Comparison of ENCODE assay signal across 24 cellular contexts in the genomic region with DNA sequence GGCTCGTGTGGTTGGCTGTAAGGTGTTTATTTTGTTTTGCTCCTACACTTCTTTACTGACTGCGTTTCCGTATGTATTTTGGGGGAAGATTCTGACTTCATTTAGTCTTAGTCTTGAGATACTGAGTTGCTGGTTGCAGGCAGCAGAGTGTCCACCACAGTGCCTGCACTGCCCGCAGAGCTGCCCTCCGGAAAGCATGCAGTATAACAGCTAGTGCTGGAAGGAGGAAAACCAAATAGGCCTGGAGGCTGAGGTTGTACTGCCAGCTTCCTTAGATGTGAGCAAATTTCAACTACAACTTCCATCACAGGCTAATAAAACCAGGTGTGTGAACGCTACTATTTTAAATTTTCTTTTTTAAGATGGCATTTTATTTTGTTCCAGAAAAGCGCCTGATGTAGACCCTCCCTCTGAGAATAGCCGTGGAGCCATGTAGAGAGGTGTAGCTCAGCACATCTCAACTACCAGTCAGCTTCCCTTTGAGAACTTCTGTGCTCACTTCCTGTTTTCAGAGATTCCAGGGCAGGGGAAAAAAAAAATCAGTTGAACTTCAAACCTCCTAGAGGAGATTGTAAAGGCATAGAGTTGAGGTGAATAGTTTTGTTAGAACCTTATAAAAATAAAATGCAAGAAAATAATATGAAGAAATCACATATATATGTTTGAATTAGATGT. TPM values are rescaled to one million over a fixed set of nuclear protein-coding genes. Genes with fewer than 3 reads are reported as not detected.
DNase-seq lines count a peak whose midpoint lies in the region; TF ChIP-seq lines count a peak whose summit lies in the region.
"Had no signal": no experiment of that assay in that cellular context is flagged by ENCODE, and none has a peak within 500 bp of the region (broad histone marks: within the 10 kb centered on the region; RNA-seq: fewer than 3 reads in every experiment).

No MANE protein-coding gene starts in this region.

- BruUV-seq in Calu3 (replicated peaks; lab: Mats Ljungman, UMichigan) = no TSS peak

- H3K9me3 Mint-ChIP-seq in Calu3 (ENCODE audit: low read depth, unreplicated experiment) (no peaks in the 10 kb centered on the region), endothelial cell (ENCODE audit: unreplicated experiment) (no peaks in the 10 kb centered on the region)
- H3K9me3 Mint-ChIP-seq: activated naive CD4-positive, alpha-beta T cell treated with anti-CD3 and anti-CD28 coated beads for 36 hours; naive thymus-derived CD8-positive, alpha-beta T cell; stimulated activated naive CD8-positive, alpha-beta T cell treated with anti-CD3 and anti-CD28 coated beads, Interleukin-15, amount 100 ng/mL, for 72 hours had no signal

- intact Hi-C loops in Calu3 (cut with micrococcal nuclease; ENCODE audit: unreplicated experiment) = no loop called here

- peak overlapping the region; percentile 64 for H3K27ac ChIP-seq in neural cell (ENCODE audit: low read length)
- H3K27ac ChIP-seq: C4-2B, parathyroid adenoma, SJCRH30, tibial artery had no signal

- H3K4me1 Mint-ChIP-seq in Calu3 (ENCODE audit: low read depth, unreplicated experiment) (peaks cover 47% of the 10 kb centered on the region), endothelial cell (ENCODE audit: unreplicated experiment) (peaks cover 11% of the 10 kb centered on the region)

- no peaks in the 10 kb centered on the region for H4K20me1 ChIP-seq in neural cell (ENCODE audit: insufficient read depth)

- H3F3A ChIP-seq in neural cell (ENCODE audit: insufficient read depth, low read length, poor library complexity, severe bottlenecking) = peaks cover 9% of the 10 kb centered on the region

- H3K9me3 ChIP-seq in neural cell (ENCODE audit: low read length) = no peaks in the 10 kb centered on the region
- no peaks in the 10 kb centered on the region for H3K9me3 ChIP-seq in BE2C
- H3K9me3 ChIP-seq: SJCRH30, tibial artery had no signal

- H3K4me2 ChIP-seq in neural cell (ENCODE audit: low read length) = no peak overlapping the region

- TF ChIP-seq EP300 in neural cell (conservative IDR thresholded peaks at IDR 0.05; ENCODE audit: poor library complexity, severe bottlenecking) = no peak

- H3K27me3 Mint-ChIP-seq in Calu3 (ENCODE audit: unreplicated experiment) = no peaks in the 10 kb centered on the region
- no peaks in the 10 kb centered on the region for H3K27me3 Mint-ChIP-seq in endothelial cell (ENCODE audit: unreplicated experiment)
- H3K27me3 Mint-ChIP-seq: naive thymus-derived CD8-positive, alpha-beta T cell; stimulated activated naive CD8-positive, alpha-beta T cell treated with anti-CD3 and anti-CD28 coated beads, Interleukin-15, amount 100 ng/mL, for 72 hours had no signal

- in situ Hi-C loops in KBM-7 (cut with MboI; ENCODE audit: low pct_unique_long_range_greater_than_20kb, low sequenced_read_pairs) = no loop called here

- H3K9me2 ChIP-seq in neural cell (ENCODE audit: insufficient read depth, low read length) = no peaks in the 10 kb centered on the region

- H3K27ac Mint-ChIP-seq in Calu3 (ENCODE audit: unreplicated experiment) (peak overlapping the region; percentile 50), endothelial cell (ENCODE audit: unreplicated experiment) (peak overlapping the region; percentile 79)
- H3K27ac Mint-ChIP-seq: activated naive CD4-positive, alpha-beta T cell treated with anti-CD3 and anti-CD28 coated beads for 36 hours; stimulated activated naive CD8-positive, alpha-beta T cell treated with anti-CD3 and anti-CD28 coated beads, Interleukin-15, amount 100 ng/mL, for 72 hours had no signal

- CTCF ChIA-PET in Calu3 (lab: Charles Lee) = interaction anchor here (0.8 to 2.3 kb wide), 3 partner anchors 10 to 414 kb away, joined by 3 to 9 read pairs (median 3); no protein-coding TSS in a partner anchor

- H3K9ac ChIP-seq in neural cell (ENCODE audit: low read length) = no peak overlapping the region
- H3K9ac ChIP-seq: parathyroid adenoma had no signal

- H3K36me3 ChIP-seq in neural cell (ENCODE audit: insufficient read depth, low read length) (peaks cover 10% of the 10 kb centered on the region), BE2C (no peaks in the 10 kb centered on the region)

- TF ChIP-seq CTCF in Calu3 (IDR thresholded peaks at IDR 0.05; ENCODE audit: unreplicated experiment) (no peak), endothelial cell (IDR thresholded peaks at IDR 0.05; ENCODE audit: unreplicated experiment) (no peak), neural cell (IDR thresholded peaks at IDR 0.05; ENCODE audit: poor library complexity, severe bottlenecking) (no peak), BE2C (IDR thresholded peaks at IDR 0.05; ENCODE audit: low read depth, low read length) (no peak)

- TF ChIP-seq RAD21 in neural cell (conservative IDR thresholded peaks at IDR 0.05) = no peak

- no peak overlapping the region for H2AFZ ChIP-seq in neural cell (ENCODE audit: low read depth, low read length)
- H2AFZ ChIP-seq: parathyroid adenoma had no signal

- H3K4me3 ChIP-seq in neural cell (ENCODE audit: low read length) (no peak overlapping the region), BE2C (ENCODE audit: low read depth, low read length) (no peak overlapping the region)
- H3K4me3 ChIP-seq: SJCRH30, tibial artery had no signal

- no peak overlapping the region for H3K4me3 Mint-ChIP-seq in Calu3 (ENCODE audit: low read depth, unreplicated experiment)
- peak overlapping the region; percentile 24 for H3K4me3 Mint-ChIP-seq in endothelial cell (ENCODE audit: unreplicated experiment)
- H3K4me3 Mint-ChIP-seq: activated naive CD4-positive, alpha-beta T cell treated with anti-CD3 and anti-CD28 coated beads for 36 hours; naive thymus-derived CD8-positive, alpha-beta T cell; stimulated activated naive CD8-positive, alpha-beta T cell treated with anti-CD3 and anti-CD28 coated beads, Interleukin-15, amount 100 ng/mL, for 72 hours had no signal

- H3K36me3 Mint-ChIP-seq in Calu3 (ENCODE audit: insufficient read depth, unreplicated experiment) (peaks cover 58% of the 10 kb centered on the region), endothelial cell (ENCODE audit: low read depth, unreplicated experiment) (no peaks in the 10 kb centered on the region)

- DNase-seq in Calu3 = no peak
- peak; percentile 27 for DNase-seq in KBM-7
- no peak for DNase-seq in endothelial cell (ENCODE audit: low spot score)
- DNase-seq in NCI-H2196 treated with DMSO at 0.1 percent for 48 hours (lab: John Stamatoyannopoulos, UW; ENCODE audit: unreplicated experiment) = no peak
- DNase-seq in BE2C = no peak
- no peak for DNase-seq in GDM1 (lab: John Stamatoyannopoulos, UW)
- no peak for DNase-seq in germinal center (ENCODE audit: low spot score)
- DNase-seq: activated CD4-positive, alpha-beta T cell treated with anti-CD3 and anti-CD28 coated beads for 48 hours; activated naive CD4-positive, alpha-beta T cell treated with anti-CD3 and anti-CD28 coated beads for 36 hours; amygdala; cortex of kidney; glutamatergic neuron; left cardiac atrium; naive thymus-derived CD8-positive, alpha-beta T cell; NCI-H1048; NCI-H187; NCI-H2227 treated with DMSO at 0.1 percent for 48 hours; NCI-H69; SJCRH30; stimulated activated naive CD8-positive, alpha-beta T cell treated with anti-CD3 and anti-CD28 coated beads, Interleukin-15, amount 100 ng/mL, for 72 hours; tibial artery had no signal

- H3K4me1 ChIP-seq in BE2C = no peaks in the 10 kb centered on the region
- H3K4me1 ChIP-seq: parathyroid adenoma, SJCRH30 had no signal

- H3K79me2 ChIP-seq in neural cell (replicated peaks; ENCODE audit: insufficient read depth, low read length) = peaks cover 4% of the 10 kb centered on the region
- H3K79me2 ChIP-seq: parathyroid adenoma had no signal

- no peaks in the 10 kb centered on the region for H3K27me3 ChIP-seq in neural cell (ENCODE audit: insufficient read depth, low read depth, low read length)
- no peaks in the 10 kb centered on the region for H3K27me3 ChIP-seq in BE2C
- H3K27me3 ChIP-seq: SJCRH30, tibial artery had no signal

TF ChIP-seq in neural cell, 6 proteins besides CTCF, POLR2A, EP300 and RAD21:
- no peak for TF ChIP-seq TAF1 (IDR thresholded peaks at IDR 0.05; ENCODE audit: low read depth)
- TF ChIP-seq, protein P1, sequence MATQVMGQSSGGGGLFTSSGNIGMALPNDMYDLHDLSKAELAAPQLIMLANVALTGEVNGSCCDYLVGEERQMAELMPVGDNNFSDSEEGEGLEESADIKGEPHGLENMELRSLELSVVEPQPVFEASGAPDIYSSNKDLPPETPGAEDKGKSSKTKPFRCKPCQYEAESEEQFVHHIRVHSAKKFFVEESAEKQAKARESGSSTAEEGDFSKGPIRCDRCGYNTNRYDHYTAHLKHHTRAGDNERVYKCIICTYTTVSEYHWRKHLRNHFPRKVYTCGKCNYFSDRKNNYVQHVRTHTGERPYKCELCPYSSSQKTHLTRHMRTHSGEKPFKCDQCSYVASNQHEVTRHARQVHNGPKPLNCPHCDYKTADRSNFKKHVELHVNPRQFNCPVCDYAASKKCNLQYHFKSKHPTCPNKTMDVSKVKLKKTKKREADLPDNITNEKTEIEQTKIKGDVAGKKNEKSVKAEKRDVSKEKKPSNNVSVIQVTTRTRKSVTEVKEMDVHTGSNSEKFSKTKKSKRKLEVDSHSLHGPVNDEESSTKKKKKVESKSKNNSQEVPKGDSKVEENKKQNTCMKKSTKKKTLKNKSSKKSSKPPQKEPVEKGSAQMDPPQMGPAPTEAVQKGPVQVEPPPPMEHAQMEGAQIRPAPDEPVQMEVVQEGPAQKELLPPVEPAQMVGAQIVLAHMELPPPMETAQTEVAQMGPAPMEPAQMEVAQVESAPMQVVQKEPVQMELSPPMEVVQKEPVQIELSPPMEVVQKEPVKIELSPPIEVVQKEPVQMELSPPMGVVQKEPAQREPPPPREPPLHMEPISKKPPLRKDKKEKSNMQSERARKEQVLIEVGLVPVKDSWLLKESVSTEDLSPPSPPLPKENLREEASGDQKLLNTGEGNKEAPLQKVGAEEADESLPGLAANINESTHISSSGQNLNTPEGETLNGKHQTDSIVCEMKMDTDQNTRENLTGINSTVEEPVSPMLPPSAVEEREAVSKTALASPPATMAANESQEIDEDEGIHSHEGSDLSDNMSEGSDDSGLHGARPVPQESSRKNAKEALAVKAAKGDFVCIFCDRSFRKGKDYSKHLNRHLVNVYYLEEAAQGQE (IDR thresholded peaks at IDR 0.05; ENCODE audit: borderline replicate concordance) = no peak
- no peak for TF ChIP-seq POLR2AphosphoS5 (IDR thresholded peaks at IDR 0.05)
- no peak for TF ChIP-seq MXI1 (conservative IDR thresholded peaks at IDR 0.05; ENCODE audit: poor library complexity, severe bottlenecking)
- TF ChIP-seq SMC3 (conservative IDR thresholded peaks at IDR 0.05; ENCODE audit: poor library complexity) = no peak
- TF ChIP-seq EZH2 (IDR thresholded peaks at IDR 0.05; ENCODE audit: borderline replicate concordance, insufficient read depth, low read length, poor library complexity, severe bottlenecking) = no peak

RNA-seq across cellular contexts. Expression of gene LMO4, which starts 17.6 kb away (rescaled TPM):
- total RNA-seq in Calu3 (2022) (95.0 and 132 TPM in 2 replicates), endothelial cell (ENCODE audit: unreplicated experiment) (25.9 TPM)
- 147 and 153 TPM in 2 replicates for polyA plus RNA-seq in neural cell
- 79.6 and 92.8 TPM in 2 replicates for polyA minus RNA-seq in neural cell
- 42.9 TPM for polyA plus RNA-seq in BE2C (2012; ENCODE audit: insufficient read depth, insufficient read length, low read depth)
